ENCODE assay signal across 35 cellular contexts in genomic region chr7:49322476-49322875, GRCh38.
"Had no signal": no experiment of that assay in that cellular context is flagged by ENCODE, and none has a peak within 500 bp of the region (broad histone marks: within the 10 kb centered on the region; RNA-seq: fewer than 3 reads in every experiment).

No MANE protein-coding gene starts in this region.

- H3K36me3 ChIP-seq: adrenal gland, breast epithelium had no signal

- H3K4me2 ChIP-seq: PC-9 had no signal

- FAIRE-seq: astrocyte, RCC 7860 had no signal

- DNase-seq: activated B cell treated with CpG ODN at 0.5 μM for 24 hours; activated CD4-positive, alpha-beta memory T cell treated with anti-CD3 and anti-CD28 coated beads for 36 hours; activated CD4-positive, alpha-beta T cell treated with anti-CD3 and anti-CD28 coated beads for 4 hours; activated CD4-positive, alpha-beta T cell treated with anti-CD3 and anti-CD28 coated beads, Interleukin-2, amount 50 U/mL, for 1 hour; activated CD4-positive, CD25-positive, alpha-beta regulatory T cell treated with anti-CD3 and anti-CD28 coated beads, Interleukin-2, amount 50 U/mL, for 72 hours; activated CD8-positive, alpha-beta memory T cell treated with anti-CD3 and anti-CD28 coated beads, Interleukin-2, amount 50 U/mL, for 4 hours; activated gamma-delta T cell treated with Interleukin-2 at 50 U/mL for 16 hours; activated naive CD4-positive, alpha-beta T cell treated with anti-CD3 and anti-CD28 coated beads for 36 hours; activated T-cell treated with anti-CD3 and anti-CD28 coated beads for 4 hours; activated T-cell treated with anti-CD3 and anti-CD28 coated beads, Interleukin-2, amount 50 U/mL, for 4 hours; adrenal gland; body of pancreas; NCI-H1048; NCI-H1105 treated with DMSO at 0.1 percent for 48 hours; NCI-H1436; NCI-H1694; NCI-H1930; NCI-H2081 treated with DMSO at 0.1 percent for 48 hours; NCI-H226; NCI-H446 treated with DMSO at 0.1 percent for 48 hours; NCI-H524; NCI-H69; NCI-H82; PC-9; SW 1271; T-helper 1 cell; T-helper 2 cell; T-helper 9 cell had no signal

- H3K27me3 ChIP-seq: adrenal gland, body of pancreas, breast epithelium had no signal

- ATAC-seq: activated naive CD4-positive, alpha-beta T cell treated with anti-CD3 and anti-CD28 coated beads, Interleukin-2, amount 50 U/mL, for 72 hours; activated T-cell treated with anti-CD3 and anti-CD28 coated beads, Interleukin-2, amount 50 U/mL, for 4 hours; body of pancreas; Right ventricle myocardium inferior had no signal

- H3K27ac ChIP-seq: adrenal gland, body of pancreas, breast epithelium, PC-9, RWPE1, VCaP had no signal

- H3K9me3 ChIP-seq: adrenal gland, body of pancreas, breast epithelium had no signal

- H3K4me3 ChIP-seq: adrenal gland, body of pancreas, breast epithelium, PC-9 had no signal

- H3K4me1 ChIP-seq: adrenal gland, body of pancreas, breast epithelium had no signal

- H2AFZ ChIP-seq: PC-9 had no signal
